Comparison of ENCODE assay signal across 1 cellular context in the genomic region with DNA sequence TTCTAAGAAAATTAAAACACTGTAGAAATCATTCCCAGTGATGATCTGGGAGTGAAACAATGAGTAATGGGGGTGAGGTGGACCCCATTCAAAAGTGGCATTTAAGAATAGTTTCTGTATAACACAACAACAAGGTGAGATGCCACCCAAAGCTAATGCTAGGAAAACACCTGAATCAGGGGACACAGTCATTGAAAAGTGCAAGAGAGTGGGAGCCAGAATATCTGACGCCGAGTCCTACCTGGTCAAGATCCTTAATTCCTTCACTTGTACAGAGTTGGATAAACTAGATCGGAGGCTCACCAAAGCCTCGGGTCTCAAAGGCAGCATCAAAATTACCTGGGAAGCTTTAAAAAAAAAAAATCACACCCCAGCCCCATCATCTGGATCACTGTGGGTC.
A peak's percentile ranks its signal among the peaks of the same experiment; 100 is the strongest.
TF ChIP-seq lines count a peak whose summit lies in the region.

No MANE protein-coding gene starts in this region.

TF ChIP-seq in HepG2, 621 proteins besides CTCF, POLR2A, EP300 and RAD21:
- TF ChIP-seq, protein P1, sequence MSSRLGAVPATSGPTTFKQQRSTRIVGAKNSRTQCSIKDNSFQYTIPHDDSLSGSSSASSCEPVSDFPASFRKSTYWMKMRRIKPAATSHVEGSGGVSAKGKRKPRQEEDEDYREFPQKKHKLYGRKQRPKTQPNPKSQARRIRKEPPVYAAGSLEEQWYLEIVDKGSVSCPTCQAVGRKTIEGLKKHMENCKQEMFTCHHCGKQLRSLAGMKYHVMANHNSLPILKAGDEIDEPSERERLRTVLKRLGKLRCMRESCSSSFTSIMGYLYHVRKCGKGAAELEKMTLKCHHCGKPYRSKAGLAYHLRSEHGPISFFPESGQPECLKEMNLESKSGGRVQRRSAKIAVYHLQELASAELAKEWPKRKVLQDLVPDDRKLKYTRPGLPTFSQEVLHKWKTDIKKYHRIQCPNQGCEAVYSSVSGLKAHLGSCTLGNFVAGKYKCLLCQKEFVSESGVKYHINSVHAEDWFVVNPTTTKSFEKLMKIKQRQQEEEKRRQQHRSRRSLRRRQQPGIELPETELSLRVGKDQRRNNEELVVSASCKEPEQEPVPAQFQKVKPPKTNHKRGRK (CRISPR knock-in tag; IDR thresholded peaks at IDR 0.05) = no peak
- TF ChIP-seq, protein P2, sequence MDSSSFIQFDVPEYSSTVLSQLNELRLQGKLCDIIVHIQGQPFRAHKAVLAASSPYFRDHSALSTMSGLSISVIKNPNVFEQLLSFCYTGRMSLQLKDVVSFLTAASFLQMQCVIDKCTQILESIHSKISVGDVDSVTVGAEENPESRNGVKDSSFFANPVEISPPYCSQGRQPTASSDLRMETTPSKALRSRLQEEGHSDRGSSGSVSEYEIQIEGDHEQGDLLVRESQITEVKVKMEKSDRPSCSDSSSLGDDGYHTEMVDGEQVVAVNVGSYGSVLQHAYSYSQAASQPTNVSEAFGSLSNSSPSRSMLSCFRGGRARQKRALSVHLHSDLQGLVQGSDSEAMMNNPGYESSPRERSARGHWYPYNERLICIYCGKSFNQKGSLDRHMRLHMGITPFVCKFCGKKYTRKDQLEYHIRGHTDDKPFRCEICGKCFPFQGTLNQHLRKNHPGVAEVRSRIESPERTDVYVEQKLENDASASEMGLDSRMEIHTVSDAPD (CRISPR knock-in tag; IDR thresholded peaks at IDR 0.05) = no peak
- TF ChIP-seq RBM22 (optimal IDR thresholded peaks at IDR 0.05; ENCODE audit: low read length) = peak; percentile 96
- TF ChIP-seq, protein P3, sequence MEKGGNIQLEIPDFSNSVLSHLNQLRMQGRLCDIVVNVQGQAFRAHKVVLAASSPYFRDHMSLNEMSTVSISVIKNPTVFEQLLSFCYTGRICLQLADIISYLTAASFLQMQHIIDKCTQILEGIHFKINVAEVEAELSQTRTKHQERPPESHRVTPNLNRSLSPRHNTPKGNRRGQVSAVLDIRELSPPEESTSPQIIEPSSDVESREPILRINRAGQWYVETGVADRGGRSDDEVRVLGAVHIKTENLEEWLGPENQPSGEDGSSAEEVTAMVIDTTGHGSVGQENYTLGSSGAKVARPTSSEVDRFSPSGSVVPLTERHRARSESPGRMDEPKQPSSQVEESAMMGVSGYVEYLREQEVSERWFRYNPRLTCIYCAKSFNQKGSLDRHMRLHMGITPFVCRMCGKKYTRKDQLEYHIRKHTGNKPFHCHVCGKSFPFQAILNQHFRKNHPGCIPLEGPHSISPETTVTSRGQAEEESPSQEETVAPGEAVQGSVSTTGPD (CRISPR knock-in tag; IDR thresholded peaks at IDR 0.05) = no peak
